ENCODE assay signal across 8 cellular contexts in the genomic region with DNA sequence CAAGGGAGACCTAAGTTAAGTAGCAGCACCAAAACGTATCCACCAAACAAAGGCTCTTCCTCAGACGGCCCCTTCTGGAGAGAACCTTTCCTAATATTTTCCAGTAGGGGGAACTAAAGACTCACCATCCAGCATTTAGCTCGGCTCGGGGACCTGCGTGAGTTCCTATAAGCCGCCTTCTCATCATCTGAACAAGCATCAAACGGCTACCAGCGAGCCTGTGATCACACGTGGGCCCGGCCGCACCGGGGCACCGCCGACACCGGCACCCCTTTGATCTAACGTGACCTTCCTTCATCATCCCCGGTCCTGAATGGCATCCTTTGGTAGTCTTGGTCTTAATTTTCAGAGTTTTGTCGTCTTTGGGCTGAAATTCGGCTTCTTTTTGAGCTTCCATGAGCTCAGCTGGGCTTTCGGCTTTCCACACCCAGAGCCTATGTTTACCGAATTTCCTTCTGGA. TPM values are rescaled to one million over a fixed set of nuclear protein-coding genes. Genes with fewer than 3 reads are reported as not detected.
DNase-seq lines count a peak whose midpoint lies in the region; ATAC-seq and TF ChIP-seq lines count a peak whose summit lies in the region.

No MANE protein-coding gene starts in this region.

- H3K4me1 ChIP-seq in adipocyte (ENCODE audit: control insufficient read depth, insufficient read depth, low read length) (peaks cover 11% of the 10 kb centered on the region), parathyroid adenoma (no peaks in the 10 kb centered on the region)

- intact Hi-C loops in Right ventricle myocardium superior (cut with DNase I), result loop anchor here (5.0 kb wide), 1 partner anchor 219 kb away; no protein-coding TSS in a partner anchor

- peak overlapping the region; percentile 74 for H3K4me3 ChIP-seq in adipocyte (ENCODE audit: low read length)
- H3K4me3 ChIP-seq in parathyroid adenoma (ENCODE audit: low read depth, low read length), result peak overlapping the region; percentile 30

- H3K27me3 ChIP-seq in adipocyte (replicated peaks; ENCODE audit: control insufficient read depth, insufficient read depth, low read length), result peaks cover 37% of the 10 kb centered on the region
- no peaks in the 10 kb centered on the region for H3K27me3 ChIP-seq in parathyroid adenoma (ENCODE audit: control insufficient read depth, insufficient read depth, low read length)

- peak; percentile 86 for DNase-seq in DMS114 treated with DMSO at 0.1 percent for 48 hours (lab: John Stamatoyannopoulos, UW; ENCODE audit: unreplicated experiment)
- DNase-seq in NCI-H2227 (lab: John Stamatoyannopoulos, UW; ENCODE audit: unreplicated experiment), result peak; percentile 82
- DNase-seq in adipocyte (ENCODE audit: low read depth), result peak; percentile 97
- DNase-seq in Right ventricle myocardium superior, result peak; percentile 53

- no peak overlapping the region for H3K27ac ChIP-seq in parathyroid adenoma

- ATAC-seq in HG02759 (IDR thresholded peaks at IDR 0.05; ENCODE audit: unreplicated experiment) (peak; percentile 77), Right ventricle myocardium superior (ENCODE audit: poor library complexity) (peak; percentile 96), HG02970 (IDR thresholded peaks at IDR 0.05; ENCODE audit: low FRiP score, unreplicated experiment) (no peak), GM21576 (IDR thresholded peaks at IDR 0.05; ENCODE audit: unreplicated experiment) (no peak)

- no peaks in the 10 kb centered on the region for H3K79me2 ChIP-seq in parathyroid adenoma

- H3K9ac ChIP-seq in adipocyte (ENCODE audit: low read length) (no peak overlapping the region), parathyroid adenoma (no peak overlapping the region)

- peak overlapping the region; percentile 36 for H3K4me2 ChIP-seq in parathyroid adenoma (ENCODE audit: low read length)

- H3K9me3 ChIP-seq in adipocyte (ENCODE audit: control insufficient read depth, low read length) (no peaks in the 10 kb centered on the region), parathyroid adenoma (ENCODE audit: control insufficient read depth, low read length) (no peaks in the 10 kb centered on the region)

- no peak overlapping the region for H2AFZ ChIP-seq in parathyroid adenoma

- peak; percentile 25 for TF ChIP-seq CTCF in parathyroid adenoma (IDR thresholded peaks at IDR 0.05)

- no peaks in the 10 kb centered on the region for H3K36me3 ChIP-seq in adipocyte (ENCODE audit: control insufficient read depth, insufficient read depth, low read length, severe bottlenecking)
- H3K36me3 ChIP-seq in parathyroid adenoma (ENCODE audit: control insufficient read depth, insufficient read depth, low read length), result no peaks in the 10 kb centered on the region

RNA-seq across cellular contexts. Expression of a gene that starts 1.4 kb away (rescaled TPM):
- total RNA-seq in Right ventricle myocardium superior, result 0.11 TPM

Comparison
In these comparisons a context has a peak if more than half of its experiments do, and no peak if none do; other contexts are left out.
1. ATAC-seq: peak in HG02759 (single experiment) and Right ventricle myocardium superior (single experiment); none in HG02970 (single experiment) and GM21576 (single experiment).
2. Peak in every context shown above with its lines, with median percentiles within 50 percentile points of each other: DNase-seq.